In the genomic region with DNA sequence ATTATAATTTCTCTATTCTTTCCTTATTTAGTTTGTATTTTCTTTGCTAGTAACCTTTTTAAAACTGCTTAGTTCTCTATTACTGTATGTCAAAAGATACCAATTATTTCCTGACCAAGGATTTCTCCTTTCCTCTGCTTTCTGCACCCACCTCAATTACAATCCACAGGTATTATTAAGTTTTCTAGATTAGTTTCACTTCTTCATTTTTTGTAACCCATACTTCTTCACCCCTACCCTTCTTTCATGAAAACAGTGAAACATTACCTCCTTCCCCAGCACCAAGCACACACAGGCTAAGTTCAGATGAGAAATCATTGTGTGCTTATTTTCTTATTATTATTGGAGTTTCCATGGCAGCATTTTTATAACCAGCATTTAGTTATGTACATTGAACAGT, we compare ENCODE assay signal across 28 cellular contexts.
"Had no signal": no experiment of that assay in that cellular context is flagged by ENCODE, and none has a peak within 500 bp of the region (broad histone marks: within the 10 kb centered on the region; RNA-seq: fewer than 3 reads in every experiment).

No MANE protein-coding gene starts in this region.

- H3K9me3 ChIP-seq: SJCRH30 had no signal

- H3K4me3 Mint-ChIP-seq: IgD-negative memory B cell; T-cell; T-helper 1 cell treated with Interleukin-12 subunit alpha and Interleukin-12 subunit beta and Interleukin-4 antibody, amounts not matched to agents 30 μg/mL and 1 μg/mL, for 36 hours had no signal

- H3K4me3 ChIP-seq: K562, SJCRH30 had no signal

- H3K27ac ChIP-seq: HL-60, KMS-11, SJCRH30 had no signal

- H3K27me3 Mint-ChIP-seq: IgD-negative memory B cell, T-cell had no signal

- H3K4me1 Mint-ChIP-seq: IgD-negative memory B cell, T-cell had no signal

- H3K27ac Mint-ChIP-seq: IgD-negative memory B cell; T-cell; T-helper 1 cell treated with Interleukin-12 subunit alpha and Interleukin-12 subunit beta and Interleukin-4 antibody, amounts not matched to agents 30 μg/mL and 1 μg/mL, for 36 hours had no signal

- H3K4me1 ChIP-seq: SJCRH30 had no signal

- H3K36me3 Mint-ChIP-seq: IgD-negative memory B cell, T-cell had no signal

- FAIRE-seq: HTR-8/SVneo, K562 had no signal

- H3K27me3 ChIP-seq: SJCRH30 had no signal

- H3K36me3 ChIP-seq: SJCRH30 had no signal

- ATAC-seq: K562, Panc1, PC-3, Right ventricle myocardium inferior, SK-N-SH treated with all-trans-retinoic acid at 6 μM for 48 hours, T-cell had no signal

- DNase-seq: Kasumi-1, MV-4-11, NCI-H1048, NCI-H1105, NCI-H1417 treated with DMSO at 0.1 percent for 48 hours, NCI-H146, NCI-H1694 treated with DMSO at 0.1 percent for 48 hours, NCI-H1930, NCI-H2081, NCI-H2107, NCI-H2227 treated with DMSO at 0.1 percent for 48 hours, NCI-H524, NCI-H526 treated with DMSO at 0.1 percent for 48 hours, NCI-H748 treated with DMSO at 0.1 percent for 48 hours, PC-3, SHP77 treated with DMSO at 0.1 percent for 48 hours, SJCRH30, SW 1271, T-cell had no signal

- H3K9ac ChIP-seq: KMS-11 had no signal

- H3K4me2 ChIP-seq: KMS-11 had no signal
